ENCODE assay signal across 15 cellular contexts in the genomic region with DNA sequence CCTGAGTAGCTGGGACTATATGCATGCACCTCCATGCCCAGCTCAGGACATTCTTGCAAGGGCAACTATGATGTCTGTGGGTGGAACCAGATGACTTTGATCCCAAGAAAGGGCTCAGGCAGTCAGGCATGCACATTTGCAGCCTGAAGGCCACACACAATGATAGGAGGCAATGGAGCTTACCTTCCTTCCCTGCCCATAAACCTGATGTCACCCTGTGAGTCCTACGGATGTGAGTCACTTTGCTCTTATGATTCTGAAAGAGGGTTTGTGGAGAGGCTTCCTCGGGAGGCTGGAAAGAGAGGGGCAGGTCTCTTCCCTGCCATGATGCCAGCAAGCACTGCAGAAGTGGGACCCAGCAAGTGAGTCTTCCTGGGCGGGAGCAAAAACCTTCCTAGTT.
A peak's percentile ranks its signal among the peaks of the same experiment; 100 is the strongest.
DNase-seq lines count a peak whose midpoint lies in the region; ATAC-seq and TF ChIP-seq lines count a peak whose summit lies in the region.
"Had no signal": no experiment of that assay in that cellular context is flagged by ENCODE, and none has a peak within 500 bp of the region (broad histone marks: within the 10 kb centered on the region; RNA-seq: fewer than 3 reads in every experiment).

No MANE protein-coding gene starts in this region.

- H3K9me3 ChIP-seq in BLaER1 treated with 17β-estradiol and CSF1 and Interleukin-3, amounts not matched to agents 10 nM and 100 nM (replicated peaks in 1 of 11): no peaks in the 10 kb centered on the region
- H3K9me3 ChIP-seq in ascending aorta: no peaks in the 10 kb centered on the region
- H3K9me3 ChIP-seq: upper lobe of right lung had no signal

- no peak overlapping the region for H3K4me3 ChIP-seq in BLaER1 treated with 17β-estradiol and CSF1 and Interleukin-3, amounts not matched to agents 10 nM and 100 nM
- H3K4me3 ChIP-seq in brain microvascular endothelial cell (ENCODE audit: low read depth, low read length) (no peak overlapping the region), ascending aorta (no peak overlapping the region)
- H3K4me3 ChIP-seq: upper lobe of right lung had no signal

- H3K36me3 ChIP-seq in BLaER1 treated with 17β-estradiol and CSF1 and Interleukin-3, amounts not matched to agents 10 nM and 100 nM: no peaks in the 10 kb centered on the region
- no peaks in the 10 kb centered on the region for H3K36me3 ChIP-seq in brain microvascular endothelial cell (replicated peaks)
- no peaks in the 10 kb centered on the region for H3K36me3 ChIP-seq in ascending aorta
- H3K36me3 ChIP-seq: upper lobe of right lung had no signal

- H3K27me3 ChIP-seq in BLaER1 treated with 17β-estradiol and CSF1 and Interleukin-3, amounts not matched to agents 10 nM and 100 nM: no peaks in the 10 kb centered on the region
- H3K27me3 ChIP-seq in brain microvascular endothelial cell (replicated peaks): no peaks in the 10 kb centered on the region
- no peaks in the 10 kb centered on the region for H3K27me3 ChIP-seq in ascending aorta
- H3K27me3 ChIP-seq: upper lobe of right lung had no signal

- H3K9ac ChIP-seq in BLaER1 treated with 17β-estradiol and CSF1 and Interleukin-3, amounts not matched to agents 10 nM and 100 nM: no peak overlapping the region

- no peaks in the 10 kb centered on the region for H3K36me3 Mint-ChIP-seq in activated CD8-positive, alpha-beta T cell treated with anti-CD3 and anti-CD28 coated beads for 36 hours (ENCODE audit: low read depth)
- no peaks in the 10 kb centered on the region for H3K36me3 Mint-ChIP-seq in effector memory CD8-positive, alpha-beta T cell (ENCODE audit: insufficient read depth)

- ATAC-seq in activated CD8-positive, alpha-beta T cell treated with anti-CD3 and anti-CD28 coated beads for 36 hours: no peak
- no peak for ATAC-seq in effector memory CD8-positive, alpha-beta T cell (replicated peaks)
- ATAC-seq: upper lobe of right lung had no signal

- peaks cover 22% of the 10 kb centered on the region for H3K4me1 Mint-ChIP-seq in activated CD8-positive, alpha-beta T cell treated with anti-CD3 and anti-CD28 coated beads for 36 hours (ENCODE audit: low read depth)
- H3K4me1 Mint-ChIP-seq in effector memory CD8-positive, alpha-beta T cell (ENCODE audit: low read depth in 2 of 2): no peaks in the 10 kb centered on the region

- CTCF ChIA-PET in activated CD8-positive, alpha-beta T cell treated with anti-CD3 and anti-CD28 coated beads for 36 hours (lab: Charles Lee): interaction anchor here (1.0 kb wide), 1 partner anchor 32 kb away, joined by 3 read pairs; no protein-coding TSS in a partner anchor

- H3K9me3 Mint-ChIP-seq in activated CD8-positive, alpha-beta T cell treated with anti-CD3 and anti-CD28 coated beads for 36 hours: no peaks in the 10 kb centered on the region
- H3K9me3 Mint-ChIP-seq in effector memory CD8-positive, alpha-beta T cell: no peaks in the 10 kb centered on the region

- H3K4me1 ChIP-seq in BLaER1 treated with 17β-estradiol and CSF1 and Interleukin-3, amounts not matched to agents 10 nM and 100 nM: peaks cover 38 to 66% (median 55%) of the 10 kb centered on the region in 10 experiments
- H3K4me1 ChIP-seq in ascending aorta: no peaks in the 10 kb centered on the region

- peak overlapping the region in 10 of 11 experiments; percentile 38 to 75 (median 59); a peak in 17 of 22 replicates for H3K4me2 ChIP-seq in BLaER1 treated with 17β-estradiol and CSF1 and Interleukin-3, amounts not matched to agents 10 nM and 100 nM

- H3K27ac Mint-ChIP-seq in activated CD8-positive, alpha-beta T cell treated with anti-CD3 and anti-CD28 coated beads for 36 hours: no peak overlapping the region
- no peak overlapping the region for H3K27ac Mint-ChIP-seq in effector memory CD8-positive, alpha-beta T cell

- intact Hi-C loops in activated CD8-positive, alpha-beta T cell treated with anti-CD3 and anti-CD28 coated beads for 36 hours (cut with micrococcal nuclease): no loop called here
- intact Hi-C loops in ascending aorta (cut with DNase I): no loop called here

- no peaks in the 10 kb centered on the region for H4K20me1 ChIP-seq in BLaER1 treated with 17β-estradiol and CSF1 and Interleukin-3, amounts not matched to agents 10 nM and 100 nM

- in situ Hi-C loops in brain microvascular endothelial cell (cut with HindIII; ENCODE audit: low pct_ligation_motif_present, low sequenced_read_pairs): no loop called here

- H3K4me3 Mint-ChIP-seq in activated CD8-positive, alpha-beta T cell treated with anti-CD3 and anti-CD28 coated beads for 36 hours: no peak overlapping the region
- H3K4me3 Mint-ChIP-seq in effector memory CD8-positive, alpha-beta T cell: no peak overlapping the region

- DNase-seq in HT-29 (ENCODE audit: low spot score) (peak; percentile 12), SW480 (ENCODE audit: low spot score) (peak; percentile 96), iris pigment epithelial cell (ENCODE audit: low read depth) (peak; percentile 28), brain microvascular endothelial cell (no peak), ascending aorta (ENCODE audit: low spot score in 2 of 2) (no peak)
- no peak for DNase-seq in activated CD8-positive, alpha-beta T cell treated with anti-CD3 and anti-CD28 coated beads for 36 hours
- DNase-seq in effector memory CD8-positive, alpha-beta T cell: no peak
- DNase-seq: activated CD4-positive, alpha-beta T cell treated with anti-CD3 and anti-CD28 coated beads, Interleukin-2, amount 50 U/mL, for 48 hours; anterior cingulate cortex; Calu3; NCI-H2171; occipital lobe; stimulated activated CD4-positive, alpha-beta T cell treated with anti-CD3 and anti-CD28 coated beads, Interleukin-4, amount 100 ng/mL, for 4 hours; upper lobe of right lung had no signal

- H3K27me3 Mint-ChIP-seq in activated CD8-positive, alpha-beta T cell treated with anti-CD3 and anti-CD28 coated beads for 36 hours: peaks cover 4% of the 10 kb centered on the region
- no peaks in the 10 kb centered on the region for H3K27me3 Mint-ChIP-seq in effector memory CD8-positive, alpha-beta T cell

- POLR2A ChIA-PET in activated CD8-positive, alpha-beta T cell treated with anti-CD3 and anti-CD28 coated beads for 36 hours (lab: Charles Lee): no interaction called here

- no peak overlapping the region for H3K27ac ChIP-seq in BLaER1 treated with 17β-estradiol and CSF1 and Interleukin-3, amounts not matched to agents 10 nM and 100 nM
- H3K27ac ChIP-seq in brain microvascular endothelial cell: no peak overlapping the region
- H3K27ac ChIP-seq in ascending aorta: no peak overlapping the region
- H3K27ac ChIP-seq: upper lobe of right lung had no signal

- TF ChIP-seq CTCF in activated CD8-positive, alpha-beta T cell treated with anti-CD3 and anti-CD28 coated beads for 36 hours (IDR thresholded peaks at IDR 0.05): no peak
- TF ChIP-seq CTCF in brain microvascular endothelial cell (IDR thresholded peaks at IDR 0.05; ENCODE audit: low read depth, low read length, missing control alignments): no peak
- TF ChIP-seq CTCF in ascending aorta (IDR thresholded peaks at IDR 0.05): no peak

Comparison
In these comparisons a context has a peak if more than half of its experiments do, and no peak if none do; other contexts are left out.
1. DNase-seq: peak in HT-29 (single experiment), SW480 (single experiment) and iris pigment epithelial cell (single experiment); none in activated CD8-positive, alpha-beta T cell treated with anti-CD3 and anti-CD28 coated beads for 36 hours (single experiment), effector memory CD8-positive, alpha-beta T cell (0 of 3), brain microvascular endothelial cell (single experiment) and ascending aorta (0 of 2).